Comparison of ENCODE assay signal across 17 cellular contexts in the genomic region with DNA sequence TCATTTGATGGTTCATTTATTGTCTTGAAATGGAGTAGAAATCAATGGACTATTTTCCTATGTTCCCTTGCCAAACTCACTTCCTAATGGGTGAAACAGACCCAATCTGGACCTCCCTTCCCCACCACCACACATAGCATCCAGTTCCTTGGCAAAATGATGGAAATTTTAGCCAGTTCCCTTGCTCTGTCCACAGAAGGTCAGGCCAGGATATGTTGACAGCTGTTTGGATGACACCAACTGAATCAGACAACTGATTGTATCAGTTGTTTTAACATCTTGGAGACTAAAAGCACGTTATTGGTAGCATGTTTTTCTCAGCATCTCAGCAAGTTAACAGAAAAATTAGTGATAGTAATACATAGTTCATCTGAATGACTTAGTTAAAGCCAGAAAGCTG.
A peak's percentile ranks its signal among the peaks of the same experiment; 100 is the strongest.
DNase-seq lines count a peak whose midpoint lies in the region; ATAC-seq, FAIRE-seq and TF ChIP-seq lines count a peak whose summit lies in the region.
"Had no signal": no experiment of that assay in that cellular context is flagged by ENCODE, and none has a peak within 500 bp of the region (broad histone marks: within the 10 kb centered on the region; RNA-seq: fewer than 3 reads in every experiment).

No MANE protein-coding gene starts in this region.

- peaks cover 14% of the 10 kb centered on the region for H3K4me1 ChIP-seq in GM23248 (ENCODE audit: insufficient read depth)
- no peaks in the 10 kb centered on the region for H3K4me1 ChIP-seq in astrocyte (ENCODE audit: insufficient read depth, low read length)
- no peaks in the 10 kb centered on the region for H3K4me1 ChIP-seq in trophoblast cell (ENCODE audit: control insufficient read depth in 1 of 2, insufficient read depth in 2 of 2, low read length in 2 of 2)
- H3K4me1 ChIP-seq in neural progenitor cell, result no peaks in the 10 kb centered on the region
- H3K4me1 ChIP-seq: A549, BE2C had no signal

- H3K4me1 Mint-ChIP-seq in astrocyte (ENCODE audit: low read depth, unreplicated experiment), result no peaks in the 10 kb centered on the region
- H3K4me1 Mint-ChIP-seq in immature natural killer cell, result no peaks in the 10 kb centered on the region
- H3K4me1 Mint-ChIP-seq in neural progenitor cell, result no peaks in the 10 kb centered on the region
- H3K4me1 Mint-ChIP-seq: CD4-positive, alpha-beta memory T cell had no signal

- H3K14ac ChIP-seq in trophoblast cell (ENCODE audit: low read length), result no peak overlapping the region

- no peak overlapping the region for H3K27ac ChIP-seq in GM23248
- no peak overlapping the region for H3K27ac ChIP-seq in astrocyte (ENCODE audit: low read depth, low read length)
- no peak overlapping the region for H3K27ac ChIP-seq in trophoblast cell (ENCODE audit: low read depth, low read length)
- H3K27ac ChIP-seq in neural progenitor cell, result no peak overlapping the region
- H3K27ac ChIP-seq: A549, C4-2B had no signal

- H3K4ac ChIP-seq in trophoblast cell (ENCODE audit: low read depth, low read length), result no peak overlapping the region

- H3K79me2 ChIP-seq in GM23248 (ENCODE audit: insufficient read depth), result no peaks in the 10 kb centered on the region
- H3K79me2 ChIP-seq in astrocyte (ENCODE audit: insufficient read depth, low read length), result no peaks in the 10 kb centered on the region
- H3K79me2 ChIP-seq in trophoblast cell (ENCODE audit: control insufficient read depth, insufficient read depth, low read length, poor library complexity), result no peaks in the 10 kb centered on the region
- no peaks in the 10 kb centered on the region for H3K79me2 ChIP-seq in neural progenitor cell (ENCODE audit: low read depth)

- H4K8ac ChIP-seq in trophoblast cell (ENCODE audit: low read depth, low read length), result no peak overlapping the region

- H2AK5ac ChIP-seq in trophoblast cell (ENCODE audit: low read length), result no peak overlapping the region

- no peak overlapping the region for H3K4me2 ChIP-seq in GM23248 (ENCODE audit: unreplicated experiment)
- H3K4me2 ChIP-seq in astrocyte (ENCODE audit: low read length), result no peak overlapping the region
- no peak overlapping the region for H3K4me2 ChIP-seq in trophoblast cell (ENCODE audit: low read length)
- H3K4me2 ChIP-seq in neural progenitor cell, result no peak overlapping the region
- H3K4me2 ChIP-seq: A549 had no signal

- no peak overlapping the region for H2BK120ac ChIP-seq in trophoblast cell (ENCODE audit: insufficient read depth, low read length, poor library complexity)

- H3K27me3 ChIP-seq in GM23248 (replicated peaks; ENCODE audit: insufficient read depth) (no peaks in the 10 kb centered on the region), astrocyte (ENCODE audit: insufficient read depth, low read length) (no peaks in the 10 kb centered on the region), trophoblast cell (ENCODE audit: insufficient read depth, low read length) (no peaks in the 10 kb centered on the region), neural progenitor cell (no peaks in the 10 kb centered on the region)
- H3K27me3 ChIP-seq: BE2C had no signal

- 4 to 5% methylated on average over 1 of the region's 1 CpG for WGBS in GM23248 (ENCODE audit: low coverage in 1 of 2, low lambda C conversion rate in 2 of 2, missing lambda C conversion rate in 2 of 2), 2 experiments
- WGBS in trophoblast cell (ENCODE audit: extremely low coverage, insufficient coverage, insufficient read length), result no CpG with 5 or more reads among the region's 1 CpG

- no peaks in the 10 kb centered on the region for H3K9me2 ChIP-seq in GM23248 (ENCODE audit: insufficient read depth)

- no peak overlapping the region for H3K27ac Mint-ChIP-seq in astrocyte (ENCODE audit: unreplicated experiment)
- no peak overlapping the region for H3K27ac Mint-ChIP-seq in immature natural killer cell
- no peak overlapping the region for H3K27ac Mint-ChIP-seq in neural progenitor cell
- H3K27ac Mint-ChIP-seq: CD4-positive, alpha-beta memory T cell had no signal

- H3K9ac ChIP-seq in GM23248 (no peak overlapping the region), astrocyte (ENCODE audit: low read length) (no peak overlapping the region), trophoblast cell (ENCODE audit: low read length) (no peak overlapping the region), neural progenitor cell (no peak overlapping the region)

- TF ChIP-seq CTCF in astrocyte (IDR thresholded peaks at IDR 0.05; ENCODE audit: insufficient read depth, low read depth, low read length) (no peak), neural progenitor cell (IDR thresholded peaks at IDR 0.05) (no peak)

- no peak for ATAC-seq in HG03460 (IDR thresholded peaks at IDR 0.05; ENCODE audit: unreplicated experiment)
- ATAC-seq: A549 had no signal

- H3K36me3 ChIP-seq in GM23248 (ENCODE audit: low read depth) (no peaks in the 10 kb centered on the region), astrocyte (ENCODE audit: insufficient read depth, low read length) (no peaks in the 10 kb centered on the region), trophoblast cell (ENCODE audit: control insufficient read depth in 1 of 2, insufficient read depth in 2 of 2, low read length in 2 of 2) (no peaks in the 10 kb centered on the region), neural progenitor cell (no peaks in the 10 kb centered on the region)
- H3K36me3 ChIP-seq: BE2C had no signal

- peak overlapping the region; percentile 50 for H3K23ac ChIP-seq in trophoblast cell (ENCODE audit: low read length)

- H3K36me3 Mint-ChIP-seq in astrocyte (ENCODE audit: low read depth, unreplicated experiment), result no peaks in the 10 kb centered on the region
- no peaks in the 10 kb centered on the region for H3K36me3 Mint-ChIP-seq in immature natural killer cell
- H3K36me3 Mint-ChIP-seq in neural progenitor cell, result no peaks in the 10 kb centered on the region
- H3K36me3 Mint-ChIP-seq: CD4-positive, alpha-beta memory T cell had no signal

- H2BK12ac ChIP-seq in trophoblast cell (ENCODE audit: low read length), result no peak overlapping the region

- no peaks in the 10 kb centered on the region for H4K20me1 ChIP-seq in GM23248 (ENCODE audit: insufficient read depth)
- no peaks in the 10 kb centered on the region for H4K20me1 ChIP-seq in astrocyte (ENCODE audit: insufficient read depth, low read length)
- H4K20me1 ChIP-seq in neural progenitor cell (ENCODE audit: low read depth), result no peaks in the 10 kb centered on the region

- H3K4me3 Mint-ChIP-seq in astrocyte (ENCODE audit: unreplicated experiment) (no peak overlapping the region), immature natural killer cell (no peak overlapping the region), neural progenitor cell (no peak overlapping the region)
- H3K4me3 Mint-ChIP-seq: CD4-positive, alpha-beta memory T cell had no signal

- H3K4me3 ChIP-seq in GM23248 (no peak overlapping the region), astrocyte (ENCODE audit: insufficient read depth, low read depth, low read length) (no peak overlapping the region), trophoblast cell (ENCODE audit: low read depth, low read length) (no peak overlapping the region), neural progenitor cell (no peak overlapping the region)
- H3K4me3 ChIP-seq: A549 had no signal

- H3K9me3 ChIP-seq in GM23248 (ENCODE audit: low read depth) (no peaks in the 10 kb centered on the region), astrocyte (ENCODE audit: insufficient read depth, low read depth, low read length) (no peaks in the 10 kb centered on the region), trophoblast cell (ENCODE audit: insufficient read depth, low read depth, low read length) (no peaks in the 10 kb centered on the region), neural progenitor cell (ENCODE audit: low read depth) (no peaks in the 10 kb centered on the region)
- H3K9me3 ChIP-seq: A549, BE2C had no signal

- peak; percentile 16 for DNase-seq in GM23248
- peak; percentile 87 for DNase-seq in LHCN-M2 (ENCODE audit: low read depth)
- DNase-seq in astrocyte (ENCODE audit: low read depth), result no peak
- DNase-seq in trophoblast cell, result peak in 1 of 2 donors; percentile 55
- DNase-seq in immature natural killer cell, result no peak
- DNase-seq in neural progenitor cell (ENCODE audit: low spot score), result no peak
- DNase-seq in NCI-H1436 (lab: John Stamatoyannopoulos, UW), result no peak
- DNase-seq: BE2C; CD4-positive, alpha-beta memory T cell; DMS79 treated with DMSO at 0.1 percent for 48 hours; HCEC 1CT; KBM-7 had no signal

- no peaks in the 10 kb centered on the region for H3K9me3 Mint-ChIP-seq in astrocyte (ENCODE audit: unreplicated experiment)
- peaks cover 0 to 3% (median 0%) of the 10 kb centered on the region in 6 donors for H3K9me3 Mint-ChIP-seq in immature natural killer cell
- no peaks in the 10 kb centered on the region for H3K9me3 Mint-ChIP-seq in neural progenitor cell
- H3K9me3 Mint-ChIP-seq: CD4-positive, alpha-beta memory T cell had no signal

- in situ Hi-C loops in GM23248 (cut with MboI), result no loop called here

- peaks cover 12% of the 10 kb centered on the region; the same call in 1 of the 2 replicates for H3F3A ChIP-seq in GM23248 (ENCODE audit: insufficient read depth)
- no peaks in the 10 kb centered on the region for H3F3A ChIP-seq in neural progenitor cell (ENCODE audit: low read depth)

- no peak overlapping the region for H4K12ac ChIP-seq in trophoblast cell (ENCODE audit: low read depth, low read length)

- no peak overlapping the region for H2BK5ac ChIP-seq in trophoblast cell (ENCODE audit: low read depth, low read length, poor library complexity)

- H2AFZ ChIP-seq in GM23248, result no peak overlapping the region
- H2AFZ ChIP-seq in astrocyte (ENCODE audit: low read depth, low read length), result no peak overlapping the region
- no peak overlapping the region for H2AFZ ChIP-seq in trophoblast cell (ENCODE audit: insufficient read depth, low read length, poor library complexity)
- H2AFZ ChIP-seq in neural progenitor cell (replicated peaks), result no peak overlapping the region

- peak; percentile 5 for FAIRE-seq in astrocyte (lab: Jason Lieb, UNC)
- FAIRE-seq: A549, GM18507, H1 had no signal

- H3K79me1 ChIP-seq in trophoblast cell (ENCODE audit: low read length), result no peaks in the 10 kb centered on the region

- H3K27me3 Mint-ChIP-seq in astrocyte (ENCODE audit: low read depth, unreplicated experiment) (no peaks in the 10 kb centered on the region), immature natural killer cell (ENCODE audit: low read depth in 3 of 3) (peaks cover 0 to 1% (median 0%) of the 10 kb centered on the region in 3 donors), neural progenitor cell (ENCODE audit: insufficient read depth, low read depth) (peaks cover 4% of the 10 kb centered on the region)
- H3K27me3 Mint-ChIP-seq: CD4-positive, alpha-beta memory T cell had no signal

- H3K18ac ChIP-seq in trophoblast cell (ENCODE audit: low read length), result no peak overlapping the region

- H4K91ac ChIP-seq in trophoblast cell (ENCODE audit: low read depth, low read length), result no peak overlapping the region

Comparison
In these comparisons a context has a peak if more than half of its experiments do, and no peak if none do; other contexts are left out.
1. DNase-seq: peak in GM23248 (single experiment) and LHCN-M2 (single experiment); none in astrocyte (single experiment), immature natural killer cell (0 of 3), neural progenitor cell (single experiment) and NCI-H1436 (single experiment).